ENCODE assay signal across 9 cellular contexts in genomic region chr7:112937651-112938390, GRCh38.
DNase-seq lines count a peak whose midpoint lies in the region; ATAC-seq and TF ChIP-seq lines count a peak whose summit lies in the region.
"Had no signal": no experiment of that assay in that cellular context is flagged by ENCODE, and none has a peak within 500 bp of the region (broad histone marks: within the 10 kb centered on the region; RNA-seq: fewer than 3 reads in every experiment).

No MANE protein-coding gene starts in this region.

- H3K4me3 ChIP-seq in AG04449 (ENCODE audit: low read depth, low read length) (peak overlapping the region; percentile 78; the same call in 1 of the 2 replicates), GM23338 (peak overlapping the region; percentile 55)

- H3K4me2 ChIP-seq in GM23338: peak overlapping the region; percentile 94

- H3K27ac Mint-ChIP-seq in GM23338: no peak overlapping the region
- H3K27ac Mint-ChIP-seq in activated naive CD8-positive, alpha-beta T cell treated with anti-CD3 and anti-CD28 coated beads, Interleukin-2, amount 10 ng/mL, durations not matched to agents 7 days and 5 days: no peak overlapping the region

- peaks cover 5% of the 10 kb centered on the region for H3K27me3 Mint-ChIP-seq in GM23338 (ENCODE audit: insufficient read depth, low read depth, poor library complexity)
- H3K27me3 Mint-ChIP-seq in activated naive CD8-positive, alpha-beta T cell treated with anti-CD3 and anti-CD28 coated beads, Interleukin-2, amount 10 ng/mL, durations not matched to agents 7 days and 5 days: no peaks in the 10 kb centered on the region

- H2AFZ ChIP-seq in GM23338: no peak overlapping the region

- H3K27me3 ChIP-seq in GM23338 (ENCODE audit: insufficient read depth): no peaks in the 10 kb centered on the region

- H3K4me1 ChIP-seq in GM23338 (ENCODE audit: insufficient read depth): peaks cover 21% of the 10 kb centered on the region

- no peak for ATAC-seq in GM23338
- no peak for ATAC-seq in activated naive CD8-positive, alpha-beta T cell treated with anti-CD3 and anti-CD28 coated beads, Interleukin-2, amount 10 ng/mL, durations not matched to agents 7 days and 5 days (ENCODE audit: low read depth)
- ATAC-seq in left lobe of liver: no peak
- no peak for ATAC-seq in GM21528 (IDR thresholded peaks at IDR 0.05; ENCODE audit: low FRiP score, unreplicated experiment)

- peaks cover 7% of the 10 kb centered on the region; the same call in 1 of the 2 replicates for H4K20me1 ChIP-seq in GM23338 (replicated peaks; ENCODE audit: insufficient read depth)

- H3K36me3 Mint-ChIP-seq in GM23338 (ENCODE audit: low read depth): no peaks in the 10 kb centered on the region
- H3K36me3 Mint-ChIP-seq in activated naive CD8-positive, alpha-beta T cell treated with anti-CD3 and anti-CD28 coated beads, Interleukin-2, amount 10 ng/mL, durations not matched to agents 7 days and 5 days: peaks cover 10% of the 10 kb centered on the region

- peaks cover 32% of the 10 kb centered on the region for H3K4me1 Mint-ChIP-seq in GM23338
- H3K4me1 Mint-ChIP-seq in activated naive CD8-positive, alpha-beta T cell treated with anti-CD3 and anti-CD28 coated beads, Interleukin-2, amount 10 ng/mL, durations not matched to agents 7 days and 5 days: peaks cover 27% of the 10 kb centered on the region

- peaks cover 56% of the 10 kb centered on the region for H3K79me2 ChIP-seq in GM23338 (replicated peaks; ENCODE audit: insufficient read depth)

- no peak for DNase-seq in AG04449 (ENCODE audit: low read depth, low spot score)
- no peak for DNase-seq in GM23338 (ENCODE audit: low spot score)
- no peak for DNase-seq in activated naive CD8-positive, alpha-beta T cell treated with anti-CD3 and anti-CD28 coated beads, Interleukin-2, amount 10 ng/mL, durations not matched to agents 7 days and 5 days
- DNase-seq in iris pigment epithelial cell (ENCODE audit: low read depth): peak; percentile 45
- DNase-seq in stimulated activated CD4-positive, alpha-beta T cell treated with anti-CD3 and anti-CD28 coated beads, Interleukin-4, amount 100 ng/mL, for 1 hour: no peak
- no peak for DNase-seq in left lobe of liver (ENCODE audit: low spot score)
- DNase-seq in NCI-H82 treated with DMSO at 0.1 percent for 48 hours (lab: John Stamatoyannopoulos, UW; ENCODE audit: unreplicated experiment): no peak

- POLR2A ChIA-PET in AG04449 (lab: Yijun Ruan, JAX): no interaction called here
- POLR2A ChIA-PET in activated naive CD8-positive, alpha-beta T cell treated with anti-CD3 and anti-CD28 coated beads, Interleukin-2, amount 10 ng/mL, durations not matched to agents 7 days and 5 days (lab: Charles Lee): no interaction called here

- H3K9me2 ChIP-seq in GM23338 (ENCODE audit: insufficient read depth): no peaks in the 10 kb centered on the region

- CTCF ChIA-PET in AG04449 (lab: Yijun Ruan, JAX): interaction anchor here (0.7 kb wide), 1 partner anchor 68 kb away, joined by 3 read pairs; no protein-coding TSS in a partner anchor

- TF ChIP-seq CTCF in AG04449 (IDR thresholded peaks at IDR 0.05; ENCODE audit: insufficient read depth, low read length, missing control alignments) (no peak), GM23338 (conservative IDR thresholded peaks at IDR 0.05; ENCODE audit: low read depth in 2 of 2) (no peak)

- no peaks in the 10 kb centered on the region for H3F3A ChIP-seq in GM23338 (replicated peaks; ENCODE audit: low read depth)

- peak overlapping the region; percentile 92; the same call in 2 of the 3 replicates for H3K4me3 Mint-ChIP-seq in GM23338
- peak overlapping the region; percentile 89 for H3K4me3 Mint-ChIP-seq in activated naive CD8-positive, alpha-beta T cell treated with anti-CD3 and anti-CD28 coated beads, Interleukin-2, amount 10 ng/mL, durations not matched to agents 7 days and 5 days

- no peaks in the 10 kb centered on the region for H3K9me3 Mint-ChIP-seq in GM23338
- no peaks in the 10 kb centered on the region for H3K9me3 Mint-ChIP-seq in activated naive CD8-positive, alpha-beta T cell treated with anti-CD3 and anti-CD28 coated beads, Interleukin-2, amount 10 ng/mL, durations not matched to agents 7 days and 5 days

- H3K36me3 ChIP-seq in GM23338 (ENCODE audit: insufficient read depth): no peaks in the 10 kb centered on the region
- H3K36me3 ChIP-seq: prostate gland had no signal

- no peak overlapping the region for H3K27ac ChIP-seq in GM23338 (ENCODE audit: low read depth)

TF ChIP-seq in GM23338, 12 proteins besides CTCF, POLR2A, EP300 and RAD21 (continues in another document):
- TF ChIP-seq STAT1 (IDR thresholded peaks at IDR 0.05; ENCODE audit: unreplicated experiment): no peak
- TF ChIP-seq ETS1 (IDR thresholded peaks at IDR 0.05): no peak
- no peak for TF ChIP-seq ZNF114 (CRISPR knock-in tag; IDR thresholded peaks at IDR 0.05)
- TF ChIP-seq EZH2 (IDR thresholded peaks at IDR 0.05; ENCODE audit: low read depth, unreplicated experiment): no peak
- no peak for TF ChIP-seq NANOG (IDR thresholded peaks at IDR 0.05; ENCODE audit: borderline replicate concordance)
- no peak for TF ChIP-seq CREB1 (CRISPR knock-in tag; IDR thresholded peaks at IDR 0.05; ENCODE audit: low read depth)
- TF ChIP-seq POLR2AphosphoS5 (IDR thresholded peaks at IDR 0.05; ENCODE audit: low read depth): no peak
- TF ChIP-seq JUNB (IDR thresholded peaks at IDR 0.05; ENCODE audit: unreplicated experiment): no peak
- no peak for TF ChIP-seq ZNF331 (CRISPR knock-in tag; IDR thresholded peaks at IDR 0.05; ENCODE audit: low read depth)
- TF ChIP-seq ZNF462 (CRISPR knock-in tag; IDR thresholded peaks at IDR 0.05): no peak
